ENCODE assay signal across 10 cellular contexts in the genomic region with DNA sequence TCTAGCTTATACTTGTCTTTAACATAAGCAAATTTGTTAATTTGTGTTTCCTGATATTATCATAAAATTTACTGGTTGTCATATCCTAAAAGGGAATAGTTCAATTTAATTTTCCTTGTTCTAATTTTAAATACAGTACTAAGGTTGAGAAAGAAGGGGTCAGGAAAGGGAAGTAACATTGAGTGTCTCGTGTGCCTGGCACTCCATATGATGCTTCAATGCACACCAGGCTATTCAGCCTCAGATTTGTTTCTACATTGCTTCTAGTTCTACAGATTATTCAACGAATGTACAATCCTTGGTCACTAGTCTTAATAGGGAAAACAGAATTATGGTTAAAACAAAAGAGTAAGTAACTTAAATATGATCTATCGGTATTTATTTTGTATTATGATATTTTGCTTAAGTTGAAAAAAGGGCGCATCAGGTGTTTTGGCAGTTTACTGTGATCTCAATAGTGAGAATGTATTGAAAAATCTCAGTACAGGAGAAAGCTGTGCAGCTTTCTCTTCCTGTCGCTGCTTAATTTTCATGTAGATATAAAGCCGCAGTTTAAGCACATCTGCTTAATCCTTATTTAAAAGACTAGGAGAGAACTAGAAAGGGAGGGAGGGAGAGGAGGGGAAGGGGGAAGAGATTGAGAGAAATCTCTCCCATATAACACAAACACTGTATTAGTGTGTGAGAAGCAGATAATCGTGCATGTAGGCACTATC. TPM values are rescaled to one million over a fixed set of nuclear protein-coding genes. Genes with fewer than 3 reads are reported as not detected.
DNase-seq lines count a peak whose midpoint lies in the region; ATAC-seq and TF ChIP-seq lines count a peak whose summit lies in the region.
"Had no signal": no experiment of that assay in that cellular context is flagged by ENCODE, and none has a peak within 500 bp of the region (broad histone marks: within the 10 kb centered on the region; RNA-seq: fewer than 3 reads in every experiment).

No MANE protein-coding gene starts in this region.

- no peak overlapping the region for H3K4me3 ChIP-seq in Peyer's patch
- no peak overlapping the region for H3K4me3 ChIP-seq in transverse colon

- no peaks in the 10 kb centered on the region for H3K27me3 Mint-ChIP-seq in activated T-cell treated with anti-CD3 and anti-CD28 coated beads, Interleukin-2, amount 50 U/mL, for 24 hours
- no peaks in the 10 kb centered on the region for H3K27me3 Mint-ChIP-seq in stimulated activated memory B cell treated with anti-CD40 and anti-IgM and Interleukin-4, amounts not matched to agents 10 μg/mL and 1 μg/mL and 100 μg/mL, for 72 hours

- H3K9me3 ChIP-seq in Peyer's patch (no peaks in the 10 kb centered on the region), transverse colon (no peaks in the 10 kb centered on the region)

- no peaks in the 10 kb centered on the region for H3K36me3 ChIP-seq in Peyer's patch
- H3K36me3 ChIP-seq in transverse colon = no peaks in the 10 kb centered on the region

- peak; percentile 41 for ATAC-seq in HG02870 (IDR thresholded peaks at IDR 0.05; ENCODE audit: unreplicated experiment)
- peak; percentile 72 for ATAC-seq in stimulated activated memory B cell treated with anti-CD40 and anti-IgM and Interleukin-4, amounts not matched to agents 10 μg/mL and 1 μg/mL and 100 μg/mL, for 72 hours
- ATAC-seq: PC-3 had no signal

- in situ Hi-C loops in transverse colon (cut with MboI; ENCODE audit: low pct_ligation_motif_present in 1 of 4, low pct_unique_long_range_greater_than_20kb in 1 of 4, low sequenced_read_pairs in 3 of 4) = no loop called here

- peaks cover 65% of the 10 kb centered on the region for H3K36me3 Mint-ChIP-seq in activated T-cell treated with anti-CD3 and anti-CD28 coated beads, Interleukin-2, amount 50 U/mL, for 24 hours (ENCODE audit: low read depth)
- peaks cover 43% of the 10 kb centered on the region for H3K36me3 Mint-ChIP-seq in stimulated activated memory B cell treated with anti-CD40 and anti-IgM and Interleukin-4, amounts not matched to agents 10 μg/mL and 1 μg/mL and 100 μg/mL, for 72 hours

- H3K27ac ChIP-seq in Peyer's patch (peak overlapping the region in 3 of 4 donors; percentile 2 to 67 (median 16)), transverse colon (peak overlapping the region in 1 of 4 donors; percentile 13)

- no peak for TF ChIP-seq POLR2A in Peyer's patch (IDR thresholded peaks at IDR 0.05)
- no peak for TF ChIP-seq POLR2A in transverse colon (IDR thresholded peaks at IDR 0.05)

- TF ChIP-seq CTCF in Peyer's patch (IDR thresholded peaks at IDR 0.05) (no peak), transverse colon (IDR thresholded peaks at IDR 0.05) (no peak)

- H3K4me1 ChIP-seq in Peyer's patch = peaks cover 0 to 10% (median 0%) of the 10 kb centered on the region in 4 donors
- no peaks in the 10 kb centered on the region for H3K4me1 ChIP-seq in transverse colon

- H3K4me3 Mint-ChIP-seq in activated T-cell treated with anti-CD3 and anti-CD28 coated beads, Interleukin-2, amount 50 U/mL, for 24 hours = peak overlapping the region; percentile 76
- H3K4me3 Mint-ChIP-seq in stimulated activated memory B cell treated with anti-CD40 and anti-IgM and Interleukin-4, amounts not matched to agents 10 μg/mL and 1 μg/mL and 100 μg/mL, for 72 hours = peak overlapping the region; percentile 67

- H3K9me3 Mint-ChIP-seq in activated T-cell treated with anti-CD3 and anti-CD28 coated beads, Interleukin-2, amount 50 U/mL, for 24 hours = no peaks in the 10 kb centered on the region
- H3K9me3 Mint-ChIP-seq in stimulated activated memory B cell treated with anti-CD40 and anti-IgM and Interleukin-4, amounts not matched to agents 10 μg/mL and 1 μg/mL and 100 μg/mL, for 72 hours = peaks cover 6% of the 10 kb centered on the region

- no peak for TF ChIP-seq EP300 in transverse colon (IDR thresholded peaks at IDR 0.05; ENCODE audit: low read depth)

- H3K27ac Mint-ChIP-seq in activated T-cell treated with anti-CD3 and anti-CD28 coated beads, Interleukin-2, amount 50 U/mL, for 24 hours = peak overlapping the region; percentile 95
- H3K27ac Mint-ChIP-seq in stimulated activated memory B cell treated with anti-CD40 and anti-IgM and Interleukin-4, amounts not matched to agents 10 μg/mL and 1 μg/mL and 100 μg/mL, for 72 hours = peak overlapping the region; percentile 82

- intact Hi-C loops in transverse colon (cut with DNase I; ENCODE audit: low total_unique reads) = no loop called here

- H3K27me3 ChIP-seq in Peyer's patch (no peaks in the 10 kb centered on the region), transverse colon (no peaks in the 10 kb centered on the region)

- 64 to 70% methylated on average over 6 to 7 of the region's 7 CpGs for WGBS in transverse colon (ENCODE audit: low coverage in 1 of 2), 2 donors

- peaks cover 77% of the 10 kb centered on the region for H3K4me1 Mint-ChIP-seq in activated T-cell treated with anti-CD3 and anti-CD28 coated beads, Interleukin-2, amount 50 U/mL, for 24 hours (ENCODE audit: low read depth)
- peaks cover 66% of the 10 kb centered on the region for H3K4me1 Mint-ChIP-seq in stimulated activated memory B cell treated with anti-CD40 and anti-IgM and Interleukin-4, amounts not matched to agents 10 μg/mL and 1 μg/mL and 100 μg/mL, for 72 hours

- DNase-seq in activated T-cell treated with anti-CD3 and anti-CD28 coated beads, Interleukin-2, amount 50 U/mL, for 24 hours = no peak
- DNase-seq in activated T-cell treated with anti-CD3 and anti-CD28 coated beads, Interleukin-2, amount 50 U/mL, for 1 hour = no peak
- peak in 1 of 3 donors; percentile 38 for DNase-seq in Peyer's patch
- no peak for DNase-seq in effector CD8-positive, alpha-beta T cell (lab: John Stamatoyannopoulos, UW)
- no peak for DNase-seq in transverse colon
- no peak for DNase-seq in AG08396 (ENCODE audit: low spot score)
- DNase-seq: foreskin fibroblast, PC-3 had no signal

RNA-seq across cellular contexts. Expression of a gene that starts 13.0 kb away (rescaled TPM):
- total RNA-seq in Peyer's patch (100 to 1,000 TPM in 1 of 4 donors, 10 to 100 TPM in 3; 13.3 to 127 (median 22.1) TPM), transverse colon (10 to 100 TPM in 3 of 4 donors, 1 to 10 TPM in 1; 6.4 to 50.7 (median 25.6) TPM)
